In genomic region chr2:120016800-120017199, GRCh38 we compare ENCODE assay signal across 21 cellular contexts. TPM values are rescaled to one million over a fixed set of nuclear protein-coding genes. Genes with fewer than 3 reads are reported as not detected.
DNase-seq lines count a peak whose midpoint lies in the region; ATAC-seq, FAIRE-seq and TF ChIP-seq lines count a peak whose summit lies in the region.
"Had no signal": no experiment of that assay in that cellular context is flagged by ENCODE, and none has a peak within 500 bp of the region (broad histone marks: within the 10 kb centered on the region; RNA-seq: fewer than 3 reads in every experiment).

No MANE protein-coding gene starts in this region.

- H3K14ac ChIP-seq in IMR-90 (replicated peaks; ENCODE audit: low read depth, low read length) = no peak overlapping the region

- peaks cover 21% of the 10 kb centered on the region for H3K36me3 Mint-ChIP-seq in type B pancreatic cell

- H3K18ac ChIP-seq in IMR-90 (ENCODE audit: low read depth, low read length) = no peak overlapping the region

- H2AK5ac ChIP-seq in IMR-90 (ENCODE audit: low read depth, low read length) = no peak overlapping the region

- TF ChIP-seq RAD21 in IMR-90 (IDR thresholded peaks at IDR 0.05; ENCODE audit: low read length) = no peak
- no peak for TF ChIP-seq RAD21 in GM12878 (IDR thresholded peaks at IDR 0.05; ENCODE audit: insufficient read depth, low read depth, low read length)
- TF ChIP-seq RAD21 in liver (IDR thresholded peaks at IDR 0.05) = no peak

- CTCF ChIA-PET in IMR-90 (lab: Yijun Ruan, JAX) = interaction anchor here (0.9 kb wide), 1 partner anchor 159 kb away, joined by 4 read pairs; no protein-coding TSS in a partner anchor
- CTCF ChIA-PET in GM12878 (lab: Yijun Ruan, JAX) = interaction anchor here (0.9 to 1.7 kb wide), 2 partner anchors 10 to 158 kb away, joined by 3 read pairs; no protein-coding TSS in a partner anchor

- H2BK5ac ChIP-seq in IMR-90 (ENCODE audit: low read depth, low read length, poor library complexity, severe bottlenecking) = no peak overlapping the region

- H2BK15ac ChIP-seq in IMR-90 (ENCODE audit: low read depth, low read length) = no peak overlapping the region

- no peak for TF ChIP-seq EP300 in GM12878 (IDR thresholded peaks at IDR 0.05; ENCODE audit: borderline replicate concordance in 1 of 2, control insufficient read depth in 1 of 2, low read depth in 2 of 2, low read length in 2 of 2)

- peak; percentile 35 for FAIRE-seq in GM12878 (lab: Jason Lieb, UNC)
- FAIRE-seq: GM12891 had no signal

- in situ Hi-C loops in IMR-90 (cut with MboI; ENCODE audit: low sequenced_read_pairs) = no loop called here
- in situ Hi-C loops in GM12878 (cut with MboI) = no loop called here
- in situ Hi-C loops in GM13976 (cut with MboI; ENCODE audit: low sequenced_read_pairs, unreplicated experiment) = no loop called here

- no peaks in the 10 kb centered on the region for H3K27me3 Mint-ChIP-seq in type B pancreatic cell
- H3K27me3 Mint-ChIP-seq: CD4-positive, alpha-beta T cell had no signal

- no peak overlapping the region for H2BK20ac ChIP-seq in IMR-90 (ENCODE audit: low read depth, low read length)

- intact Hi-C loops in IMR-90 (cut with micrococcal nuclease) = no loop called here
- intact Hi-C loops in GM12878 (cut with micrococcal nuclease; ENCODE audit: unreplicated experiment) = loop anchor here (10.0 kb wide), 1 partner anchor 152 kb away; no protein-coding TSS in a partner anchor
- intact Hi-C loops in colonic mucosa (cut with DNase I) = no loop called here

- DNase-seq in IMR-90 = no peak
- DNase-seq in GM12878 (ENCODE audit: low read depth, low spot score) = no peak
- DNase-seq in type B pancreatic cell (ENCODE audit: extremely low spot score, unreplicated experiment) = no peak
- DNase-seq in HCEC 1CT = no peak
- DNase-seq in GM13976 (ENCODE audit: low spot score) = no peak
- no peak for DNase-seq in colonic mucosa
- DNase-seq: CD4-positive, alpha-beta T cell; COR-L47; DND-41; NCI-H1105; NCI-H2029; NCI-H2227 treated with DMSO at 0.1 percent for 48 hours; NCI-H510A treated with DMSO at 0.1 percent for 48 hours; NCI-H748 treated with DMSO at 0.1 percent for 48 hours; NK-92 treated with Interleukin-12 subunit alpha and Interleukin-12 subunit beta, amount 100 ng/mL, for 24 hours; Peyer's patch; SJCRH30 had no signal

- H3K9me3 Mint-ChIP-seq in type B pancreatic cell = peaks cover 4% of the 10 kb centered on the region
- H3K9me3 Mint-ChIP-seq: CD4-positive, alpha-beta T cell had no signal

- no peaks in the 10 kb centered on the region for H3K9me1 ChIP-seq in IMR-90 (ENCODE audit: insufficient read depth, low read length)

- no peak overlapping the region for H4K91ac ChIP-seq in IMR-90 (ENCODE audit: insufficient read depth, low read depth, low read length)

- H3K4me1 ChIP-seq in IMR-90 (ENCODE audit: control insufficient read depth, insufficient read depth, low read length) (peaks cover 4% of the 10 kb centered on the region; the same call in 1 of the 2 replicates), GM12878 (ENCODE audit: control insufficient read depth, insufficient read depth, low read length) (peaks cover 5% of the 10 kb centered on the region; the same call in 1 of the 2 replicates), liver (ENCODE audit: control insufficient read depth in 4 of 4, insufficient read depth in 4 of 4, low read length in 3 of 4) (peaks cover 5 to 31% (median 19%) of the 10 kb centered on the region in 4 donors), colonic mucosa (no peaks in the 10 kb centered on the region)
- H3K4me1 ChIP-seq: SJCRH30 had no signal

- no peaks in the 10 kb centered on the region for H3K9me3 ChIP-seq in IMR-90 (ENCODE audit: control insufficient read depth, insufficient read depth, low read length)
- H3K9me3 ChIP-seq in GM12878 (replicated peaks; ENCODE audit: control insufficient read depth, insufficient read depth, low read length) = no peaks in the 10 kb centered on the region; the same call in 2 of the 3 replicates
- no peaks in the 10 kb centered on the region for H3K9me3 ChIP-seq in liver (ENCODE audit: control insufficient read depth in 4 of 4, low read length in 3 of 4)
- H3K9me3 ChIP-seq in colonic mucosa = no peaks in the 10 kb centered on the region
- H3K9me3 ChIP-seq: Peyer's patch, SJCRH30 had no signal

- no peak for TF ChIP-seq POLR2A in IMR-90 (IDR thresholded peaks at IDR 0.05; ENCODE audit: low read depth, low read length)
- no peak for TF ChIP-seq POLR2A in GM12878 (IDR thresholded peaks at IDR 0.05; ENCODE audit: low read depth, low read length)

- peaks cover 29% of the 10 kb centered on the region for H3K4me1 Mint-ChIP-seq in type B pancreatic cell (ENCODE audit: unreplicated experiment)

- no peak overlapping the region for H3K4ac ChIP-seq in IMR-90 (ENCODE audit: low read depth, low read length)

- no peak overlapping the region for H2AFZ ChIP-seq in IMR-90 (replicated peaks; ENCODE audit: low read length, poor library complexity)
- H2AFZ ChIP-seq in GM12878 (ENCODE audit: control insufficient read depth, low read depth, low read length) = no peak overlapping the region

- H3K9ac ChIP-seq in IMR-90 (ENCODE audit: low read depth, low read length) (no peak overlapping the region), GM12878 (ENCODE audit: control insufficient read depth, insufficient read depth, low read length) (no peak overlapping the region), liver (ENCODE audit: low read depth in 1 of 2, low read length in 2 of 2) (no peak overlapping the region), colonic mucosa (ENCODE audit: low read depth in 2 of 2, low read length in 2 of 2) (no peak overlapping the region)
- H3K9ac ChIP-seq: BLaER1, KMS-11 had no signal

- no peak overlapping the region for H2BK120ac ChIP-seq in IMR-90 (ENCODE audit: low read depth, low read length)

- no peak overlapping the region for H3K4me2 ChIP-seq in IMR-90 (ENCODE audit: low read depth, low read length)
- H3K4me2 ChIP-seq in GM12878 (ENCODE audit: control insufficient read depth, insufficient read depth) = no peak overlapping the region
- H3K4me2 ChIP-seq: BLaER1, KMS-11 had no signal

- POLR2A ChIA-PET in IMR-90 (lab: Charles Lee; ENCODE audit: unreplicated experiment) (no interaction called here), GM12878 (lab: Charles Lee) (interaction anchor here (0.5 to 0.6 kb wide), 2 partner anchors 122 to 1362 kb away, joined by 4 to 6 read pairs; no protein-coding TSS in a partner anchor)

- dilution Hi-C loops in IMR-90 (cut with HindIII; ENCODE audit: low sequenced_read_pairs, unreplicated experiment) = no loop called here

- peaks cover 11 to 37% of the 10 kb centered on the region in 2 experiments for H3K79me1 ChIP-seq in IMR-90 (ENCODE audit: low read depth in 1 of 2, low read length in 2 of 2)

- ATAC-seq in IMR-90 (ENCODE audit: low read depth) = no peak
- ATAC-seq in GM12878 = no peak

- peak overlapping the region; percentile 29 for H3K4me3 Mint-ChIP-seq in type B pancreatic cell
- H3K4me3 Mint-ChIP-seq: CD4-positive, alpha-beta T cell had no signal

- H2AK9ac ChIP-seq in IMR-90 (replicated peaks; ENCODE audit: low read depth, low read length, poor library complexity) = no peak overlapping the region

- H3K79me2 ChIP-seq in GM12878 (ENCODE audit: control insufficient read depth, insufficient read depth, low read length) = peaks cover 7% of the 10 kb centered on the region

- H4K8ac ChIP-seq in IMR-90 (ENCODE audit: low read depth in 2 of 2, low read length in 2 of 2) = no peak overlapping the region

- no peak overlapping the region for H4K5ac ChIP-seq in IMR-90 (ENCODE audit: low read depth, low read length)

- H3K27me3 ChIP-seq in IMR-90 (ENCODE audit: control insufficient read depth, insufficient read depth, low read length) (no peaks in the 10 kb centered on the region), GM12878 (replicated peaks in 1 of 2; ENCODE audit: control insufficient read depth in 2 of 2, insufficient read depth in 2 of 2, low read length in 1 of 2) (no peaks in the 10 kb centered on the region), liver (ENCODE audit: control insufficient read depth in 4 of 4, insufficient read depth in 4 of 4, low read length in 3 of 4) (no peaks in the 10 kb centered on the region), colonic mucosa (no peaks in the 10 kb centered on the region)
- H3K27me3 ChIP-seq: BLaER1, Peyer's patch, SJCRH30 had no signal

- RAD21 ChIA-PET in GM12878 (lab: Charles Lee; ENCODE audit: unreplicated experiment) = no interaction called here

- H3K27ac ChIP-seq in IMR-90 (ENCODE audit: insufficient read depth, low read length) (no peak overlapping the region), GM12878 (ENCODE audit: control insufficient read depth, insufficient read depth) (no peak overlapping the region), liver (ENCODE audit: low read depth in 1 of 2, low read length in 2 of 2) (peak overlapping the region; percentile 28 to 33), colonic mucosa (no peak overlapping the region)
- H3K27ac ChIP-seq: BLaER1, KMS-11, Peyer's patch, SJCRH30 had no signal

- H4K20me1 ChIP-seq in IMR-90 (ENCODE audit: insufficient read depth, low read length) = peaks cover 4% of the 10 kb centered on the region; the same call in 1 of the 2 replicates
- H4K20me1 ChIP-seq in GM12878 (ENCODE audit: control insufficient read depth, insufficient read depth) = no peaks in the 10 kb centered on the region
- H4K20me1 ChIP-seq: BLaER1 had no signal

- no peak overlapping the region for H3K56ac ChIP-seq in IMR-90 (ENCODE audit: extremely low read depth, insufficient read depth, low read length)

- peak overlapping the region; percentile 15 for H3K27ac Mint-ChIP-seq in type B pancreatic cell
- H3K27ac Mint-ChIP-seq: CD4-positive, alpha-beta T cell had no signal

- SMC1A ChIA-PET in GM12878 (lab: Charles Lee; ENCODE audit: uncharacterized antibody, unreplicated experiment) = no interaction called here

- BruUV-seq in IMR-90 (replicated peaks; lab: Mats Ljungman, UMichigan) (no TSS peak), GM12878 (replicated peaks; lab: Mats Ljungman, UMichigan) (no TSS peak)

- TF ChIP-seq CTCF in IMR-90 (conservative IDR thresholded peaks at IDR 0.05; ENCODE audit: low read depth, low read length) (no peak), GM12878 (IDR thresholded peaks at IDR 0.05 in 2 of 3, conservative IDR thresholded peaks at IDR 0.05 in 1 of 3; ENCODE audit: control insufficient read depth in 2 of 3, extremely low read depth in 1 of 3, insufficient read depth in 1 of 3, low read depth in 3 of 3, low read length in 3 of 3) (no peak), liver (IDR thresholded peaks at IDR 0.05; ENCODE audit: low read depth, low read length, missing input control) (no peak), type B pancreatic cell (conservative IDR thresholded peaks at IDR 0.05) (no peak), GM13976 (IDR thresholded peaks at IDR 0.05; ENCODE audit: borderline replicate concordance, control extremely low read depth, extremely low read depth, insufficient read depth, missing control alignments) (no peak), colonic mucosa (IDR thresholded peaks at IDR 0.05) (no peak)

- H3K23ac ChIP-seq in IMR-90 (ENCODE audit: low read depth, low read length) = no peak overlapping the region

- H3K36me3 ChIP-seq in IMR-90 (ENCODE audit: control insufficient read depth, insufficient read depth, low read length) = no peaks in the 10 kb centered on the region
- H3K36me3 ChIP-seq in GM12878 (ENCODE audit: control insufficient read depth in 2 of 2, insufficient read depth in 2 of 2, low read length in 1 of 2) = no peaks in the 10 kb centered on the region; a peak in 2 of 4 replicates
- peaks cover 0 to 2% (median 0%) of the 10 kb centered on the region in 4 donors for H3K36me3 ChIP-seq in liver (ENCODE audit: control insufficient read depth in 4 of 4, insufficient read depth in 3 of 4, low read depth in 1 of 4, low read length in 3 of 4)
- no peaks in the 10 kb centered on the region for H3K36me3 ChIP-seq in colonic mucosa
- H3K36me3 ChIP-seq: Peyer's patch, SJCRH30 had no signal

- WGBS in IMR-90 (ENCODE audit: extremely low coverage in 2 of 2, insufficient read length in 1 of 2), 2 experiments = no CpG with 5 or more reads among the region's 3 CpGs
- 70% methylated on average over 3 of the region's 3 CpGs for WGBS in GM12878 (ENCODE audit: insufficient coverage, insufficient replicate concordance, low lambda C conversion rate, missing lambda C conversion rate)
- 82% methylated on average over 3 of the region's 3 CpGs for WGBS in liver

- no peak overlapping the region for H3K4me3 ChIP-seq in IMR-90 (ENCODE audit: insufficient read depth, low read depth, low read length)
- no peak overlapping the region for H3K4me3 ChIP-seq in GM12878
- no peak overlapping the region for H3K4me3 ChIP-seq in liver (ENCODE audit: low read depth in 1 of 3, low read length in 3 of 3)
- no peak overlapping the region for H3K4me3 ChIP-seq in colonic mucosa
- H3K4me3 ChIP-seq: BLaER1, Peyer's patch, SJCRH30 had no signal

RNA-seq across cellular contexts. Expression of gene EPB41L5, which starts 3.9 kb away (rescaled TPM):
- total RNA-seq in IMR-90 (2012; rRNA removed) = 10.6 and 11.4 TPM in 2 replicates
- 5.0 and 5.1 TPM in 2 replicates for polyA plus RNA-seq in IMR-90 (2012; rRNA removed)
- 1.9 TPM in 2 replicates for polyA plus RNA-seq in IMR-90 (2012; cell fraction: cytosol; rRNA removed)
- 2.5 and 10.6 TPM in 2 replicates for polyA plus RNA-seq in IMR-90 (2012; cell fraction: nucleus; rRNA removed; ENCODE audit: low replicate concordance)
- total RNA-seq in GM12878 (2013; cell fraction: nucleolus; rRNA removed) = 97.2 and 104 TPM in 2 replicates
- 8.0 and 8.5 TPM in 2 replicates for total RNA-seq in GM12878 (2014; rRNA removed)
- total RNA-seq in GM12878 (2014; rRNA removed; fragmentation: Illumina TruSeq; extraction: Trizol) = 8.5 and 9.9 TPM in 2 replicates
- 8.0 and 8.7 TPM in 2 replicates for total RNA-seq in GM12878 (2021)
- 1.5 TPM for polyA plus RNA-seq in GM12878 (2011; ENCODE audit: low read depth)
- 20.4 and 33.3 TPM in 2 replicates for polyA plus RNA-seq in GM12878 (2011; rRNA removed)
- 9.8 and 10.7 TPM in 2 replicates for polyA plus RNA-seq in GM12878 (2011; cell fraction: cytosol; rRNA removed)
- 26.0 and 27.5 TPM in 2 replicates for polyA plus RNA-seq in GM12878 (2011; cell fraction: nucleus; rRNA removed)
- polyA plus RNA-seq in GM12878 (2012) = 2.0 and 2.1 TPM in 2 replicates
- polyA plus RNA-seq in GM12878 (2014; fragmentation: Illumina TruSeq; extraction: Trizol) = 7.2 and 9.1 TPM in 2 replicates
- polyA plus RNA-seq in GM12878 (2014; fragmentation: Nextera tagmentation; extraction: Ambion mirVana) = 1 to 10 TPM; 2.1 to 2.9 TPM
- 4.5 and 5.7 TPM in 2 replicates for polyA plus RNA-seq in GM12878 (2014; rRNA removed)
- 10 to 100 TPM in 1 of 2 experiments, 1 to 10 TPM in 1; 8.5 to 10.9 TPM for polyA plus RNA-seq in GM12878 (2016; fragmentation: Nextera tagmentation; extraction: Ambion mirVana)
- polyA minus RNA-seq in GM12878 (2011; rRNA and poly(A)+ RNA removed) = 39.3 and 46.8 TPM in 2 replicates
- polyA minus RNA-seq in GM12878 (2011; cell fraction: cytosol; rRNA and poly(A)+ RNA removed) = 10.6 and 10.8 TPM in 2 replicates
- polyA minus RNA-seq in GM12878 (2011; cell fraction: nucleus; rRNA and poly(A)+ RNA removed) = 39.2 and 52.0 TPM in 2 replicates
- 10 to 100 TPM; 26.0 to 88.4 TPM for total RNA-seq in liver
- 10 to 100 TPM; 19.7 to 34.5 TPM for polyA plus RNA-seq in liver
- 29.3 and 37.6 TPM in 2 replicates for total RNA-seq in type B pancreatic cell (ENCODE audit: low replicate concordance)
- 10 to 100 TPM; 21.6 to 36.0 TPM for total RNA-seq in colonic mucosa

Comparison
In these comparisons a context has a peak if more than half of its experiments do, and no peak if none do; other contexts are left out.
1. H3K27ac ChIP-seq: peak in liver (2 of 2); none in IMR-90 (single experiment), GM12878 (single experiment) and colonic mucosa (single experiment).